1 cellular context compared by ENCODE assay signal in the genomic region with DNA sequence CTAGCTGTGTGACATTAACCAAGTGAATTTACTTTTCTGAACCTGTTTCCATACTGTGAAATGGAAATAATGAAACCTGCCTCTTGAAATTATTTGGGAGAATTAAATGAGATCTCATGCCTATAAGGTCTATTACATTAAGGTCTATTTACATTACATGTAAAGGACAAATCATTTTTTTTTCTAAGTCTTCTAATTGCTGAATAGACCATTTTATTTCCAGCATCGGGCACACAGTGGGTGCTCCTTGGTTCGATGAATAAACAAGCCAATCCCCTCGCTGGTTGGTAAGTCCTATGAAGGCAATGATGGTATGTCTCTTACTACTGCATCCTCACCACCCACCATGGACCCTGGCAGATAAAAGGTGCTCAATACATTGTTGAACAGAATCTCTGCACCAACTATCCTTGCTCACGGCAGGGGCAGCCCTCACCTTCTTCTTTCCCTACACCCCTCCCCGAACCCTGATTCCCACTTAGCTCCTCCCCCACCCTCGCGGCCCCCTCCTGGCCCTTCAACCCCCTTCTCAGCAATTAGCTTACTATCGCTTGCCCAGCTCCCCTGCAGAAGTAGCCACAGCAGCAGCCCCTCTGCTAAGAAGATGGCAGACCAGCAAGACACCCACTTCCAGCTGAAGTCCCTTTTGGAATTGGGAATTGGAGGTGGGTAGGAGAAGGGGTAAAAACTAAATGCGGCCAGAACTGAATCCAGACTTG.
TF ChIP-seq lines count a peak whose summit lies in the region.

No MANE protein-coding gene starts in this region.

TF ChIP-seq in WTC11, 78 proteins besides CTCF, POLR2A, EP300 and RAD21 (continued from another document):
- TF ChIP-seq PRRX2 (CRISPR knock-in tag; IDR thresholded peaks at IDR 0.05) (no peak), ARID4B (CRISPR knock-in tag; IDR thresholded peaks at IDR 0.05; ENCODE audit: borderline replicate concordance) (peak; percentile 8; the same call in 1 of the 2 replicates), ZNF671 (CRISPR knock-in tag; IDR thresholded peaks at IDR 0.05) (no peak)
